1 cellular context compared by ENCODE assay signal in genomic region chr1:74523873-74524480, GRCh38.
TF ChIP-seq lines count a peak whose summit lies in the region.

No MANE protein-coding gene starts in this region.

TF ChIP-seq in WTC11, 78 proteins besides CTCF, POLR2A, EP300 and RAD21 (continued from another document):
- TF ChIP-seq E2F5 (CRISPR knock-in tag; IDR thresholded peaks at IDR 0.05) (no peak), ATF3 (CRISPR knock-in tag; conservative IDR thresholded peaks at IDR 0.05) (no peak), SOX15 (CRISPR knock-in tag; IDR thresholded peaks at IDR 0.05) (no peak), ZBTB43 (CRISPR knock-in tag; IDR thresholded peaks at IDR 0.05) (no peak), ZNF423 (CRISPR knock-in tag; IDR thresholded peaks at IDR 0.05) (no peak), NFATC4 (CRISPR knock-in tag; IDR thresholded peaks at IDR 0.05) (no peak), ATF2 (CRISPR knock-in tag; IDR thresholded peaks at IDR 0.05; ENCODE audit: borderline replicate concordance, low read depth) (no peak), KAT7 (CRISPR knock-in tag; IDR thresholded peaks at IDR 0.05; ENCODE audit: borderline replicate concordance) (no peak), GABPB1 (CRISPR knock-in tag; IDR thresholded peaks at IDR 0.05) (no peak)
TF ChIP-seq in WTC11: peak in this region for 0.
